ENCODE assay signal across 6 cellular contexts in the genomic region with DNA sequence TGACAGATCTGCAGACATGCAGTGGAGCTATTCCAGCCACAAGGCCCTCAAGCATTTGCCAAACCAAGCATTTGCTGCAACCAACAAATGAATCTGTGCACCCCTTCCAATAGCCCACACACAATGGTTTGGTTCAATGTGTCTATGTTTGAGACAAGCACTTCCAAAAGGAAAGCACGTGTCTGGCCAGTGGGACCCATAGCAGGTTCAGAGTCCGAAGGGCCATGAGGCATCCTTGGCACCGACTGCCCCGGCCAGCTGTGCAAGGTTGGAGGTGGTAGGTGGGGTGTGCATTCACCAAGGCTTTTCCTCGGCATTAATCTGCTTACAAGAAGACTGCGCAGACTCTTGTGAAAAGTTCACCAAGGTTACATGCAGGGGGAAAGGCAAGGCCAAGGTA.
DNase-seq lines count a peak whose midpoint lies in the region; ATAC-seq, FAIRE-seq and TF ChIP-seq lines count a peak whose summit lies in the region.
"Not testable (repeated sequence)": the region's sequence is repeated elsewhere in the genome, so short reads cannot be mapped to it uniquely, and the experiment has no call there.

No MANE protein-coding gene starts in this region.

- intact Hi-C loops in K562 (cut with micrococcal nuclease); HepG2 (cut with micrococcal nuclease; ENCODE audit: unreplicated experiment); right lobe of liver (cut with DNase I): not testable (repeated sequence)

- WGBS in K562 (ENCODE audit: insufficient coverage, low coverage, missing lambda C conversion rate): no CpG with 5 or more reads among the region's 6 CpGs
- no CpG with 5 or more reads among the region's 6 CpGs for WGBS in HepG2 (ENCODE audit: low lambda C conversion rate)
- no CpG with 5 or more reads among the region's 6 CpGs for WGBS in right lobe of liver (ENCODE audit: insufficient coverage, low coverage, low lambda C conversion rate, missing lambda C conversion rate)

- not testable (repeated sequence) for H3K9me3 ChIP-seq in K562 (replicated peaks; ENCODE audit: control insufficient read depth, insufficient read depth, low read depth, low read length); HepG2 (ENCODE audit: low read length); right lobe of liver

- H4K20me1 ChIP-seq in K562 (replicated peaks; ENCODE audit: control insufficient read depth, insufficient read depth, low read length); HepG2 (ENCODE audit: insufficient read depth, low read length): not testable (repeated sequence)

- TF ChIP-seq CTCF in K562 (IDR thresholded peaks at IDR 0.05 in 2 of 3, conservative IDR thresholded peaks at IDR 0.05 in 1 of 3; ENCODE audit: insufficient read depth in 2 of 3, low read depth in 1 of 3, low read length in 3 of 3); bronchial epithelial cell (IDR thresholded peaks at IDR 0.05; ENCODE audit: insufficient read depth, low read length, severe bottlenecking); HepG2 (CRISPR knock-in tag; IDR thresholded peaks at IDR 0.05); right lobe of liver (IDR thresholded peaks at IDR 0.05): not testable (repeated sequence)

- CTCF ChIA-PET in K562 (lab: Yijun Ruan, JAX; ENCODE audit: low intra/inter-chr PET ratio); HepG2 (lab: Yijun Ruan, JAX; ENCODE audit: low intra/inter-chr PET ratio, low total read pairs): not testable (repeated sequence)

- not testable (repeated sequence) for H3K9me1 ChIP-seq in K562 (ENCODE audit: control insufficient read depth, insufficient read depth, low read length)

- H3K27ac ChIP-seq in K562 (ENCODE audit: extremely low read depth, low read depth, low read length); HepG2 (ENCODE audit: extremely low read length, insufficient read depth, low read length); right lobe of liver: not testable (repeated sequence)

- DNase-seq in HTR-8/SVneo (ENCODE audit: insufficient read length, low spot score); K562 (ENCODE audit: extremely low read depth in 1 of 4, low spot score in 3 of 4); bronchial epithelial cell (ENCODE audit: low read depth); left lobe of liver (ENCODE audit: low spot score); HepG2 (ENCODE audit: low spot score); right lobe of liver: not testable (repeated sequence)

- not testable (repeated sequence) for TF ChIP-seq POLR2A in K562 (conservative IDR thresholded peaks at IDR 0.05); HepG2 (IDR thresholded peaks at IDR 0.05; ENCODE audit: insufficient read depth in 1 of 2, low read depth in 2 of 2, low read length in 2 of 2); right lobe of liver (IDR thresholded peaks at IDR 0.05)

- in situ Hi-C loops in K562 (cut with MboI); HepG2 (cut with HindIII; ENCODE audit: extremely low pct_ligation_motif_present, low pct_unique_long_range_greater_than_20kb): not testable (repeated sequence)

- POLR2A ChIA-PET in K562 (lab: Yijun Ruan, JAX); HepG2 (lab: Yijun Ruan, JAX): not testable (repeated sequence)

- H3K36me3 ChIP-seq in K562 (ENCODE audit: control insufficient read depth, insufficient read depth, low read length); bronchial epithelial cell (ENCODE audit: control insufficient read depth, insufficient read depth, low read length); HepG2 (replicated peaks in 1 of 2; ENCODE audit: control insufficient read depth in 1 of 2, insufficient read depth in 2 of 2, low read length in 2 of 2); right lobe of liver: not testable (repeated sequence)

- not testable (repeated sequence) for H3K4me3 ChIP-seq in K562; bronchial epithelial cell (ENCODE audit: low read depth, low read length); HepG2 (replicated peaks in 1 of 3; ENCODE audit: insufficient read depth in 1 of 3, low read depth in 2 of 3, low read length in 3 of 3); right lobe of liver

- H3K79me2 ChIP-seq in K562 (ENCODE audit: control insufficient read depth, insufficient read depth, low read length); HepG2 (ENCODE audit: insufficient read depth, low read length): not testable (repeated sequence)

- not testable (repeated sequence) for H2AFZ ChIP-seq in K562 (ENCODE audit: low read depth, low read length); HepG2 (ENCODE audit: low read length)

- BruUV-seq in K562 (replicated peaks; lab: Mats Ljungman, UMichigan); HepG2 (replicated peaks; lab: Mats Ljungman, UMichigan): not testable (repeated sequence)

- FAIRE-seq in HTR-8/SVneo (lab: Jason Lieb, UNC): peak; percentile 28
- FAIRE-seq in K562 (lab: Jason Lieb, UNC): peak; percentile 65
- FAIRE-seq in bronchial epithelial cell (lab: Jason Lieb, UNC): peak; percentile 23
- peak; percentile 21 for FAIRE-seq in HepG2 (lab: Jason Lieb, UNC)

- not testable (repeated sequence) for H3K9ac ChIP-seq in K562 (ENCODE audit: insufficient read depth in 1 of 2, low read depth in 2 of 2, low read length in 2 of 2); HepG2 (ENCODE audit: insufficient read depth, low read depth, low read length)

- TF ChIP-seq RAD21 in K562 (CRISPR knock-in tag; conservative IDR thresholded peaks at IDR 0.05 in 1 of 2, IDR thresholded peaks at IDR 0.05 in 1 of 2); HepG2 (CRISPR knock-in tag; IDR thresholded peaks at IDR 0.05): not testable (repeated sequence)

- not testable (repeated sequence) for TF ChIP-seq EP300 in K562 (IDR thresholded peaks at IDR 0.05; ENCODE audit: low read length); HepG2 (IDR thresholded peaks at IDR 0.05; ENCODE audit: low read depth in 2 of 2, low read length in 2 of 2); HepG2 (CRISPR knock-in tag; IDR thresholded peaks at IDR 0.05; ENCODE audit: borderline replicate concordance)

- H3K4me1 ChIP-seq in K562 (replicated peaks in 1 of 2; ENCODE audit: control insufficient read depth in 2 of 2, insufficient read depth in 2 of 2, low read length in 2 of 2); HepG2 (ENCODE audit: insufficient read depth, low read length); right lobe of liver: not testable (repeated sequence)

- H3K27me3 ChIP-seq in K562 (ENCODE audit: control insufficient read depth in 2 of 2, insufficient read depth in 2 of 2, low read length in 2 of 2); bronchial epithelial cell (ENCODE audit: control insufficient read depth, insufficient read depth, low read length); HepG2 (ENCODE audit: control insufficient read depth in 1 of 2, insufficient read depth in 2 of 2, low read length in 2 of 2); right lobe of liver: not testable (repeated sequence)

- not testable (repeated sequence) for ATAC-seq in K562, HepG2
- ATAC-seq in left lobe of liver: peak; percentile 72
- ATAC-seq in right lobe of liver: peak; percentile 57 to 79 (median 68)

- not testable (repeated sequence) for H3K4me2 ChIP-seq in K562 (ENCODE audit: insufficient read depth, low read length); HepG2 (ENCODE audit: low read depth, low read length)
